In the genomic region with DNA sequence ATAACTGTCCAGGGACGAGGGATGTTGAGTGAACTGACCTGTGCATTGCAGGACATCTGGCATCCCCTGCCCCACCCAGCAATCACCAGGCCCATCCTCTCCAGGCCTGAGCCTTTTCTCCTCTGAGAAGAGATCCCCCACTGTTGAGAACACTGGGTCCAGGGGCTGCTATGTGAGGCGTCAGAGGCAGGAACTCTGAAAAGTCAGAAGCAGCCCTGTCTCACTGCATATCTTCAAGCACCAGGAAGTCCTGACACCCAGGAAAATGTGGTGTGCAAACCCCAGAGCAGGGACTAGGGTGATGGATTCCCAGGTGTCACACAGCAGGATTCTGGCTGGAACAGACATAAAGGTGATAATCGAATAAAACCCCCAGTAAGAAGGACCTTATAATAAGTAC, we compare ENCODE assay signal across 17 cellular contexts. TPM values are rescaled to one million over a fixed set of nuclear protein-coding genes. Genes with fewer than 3 reads are reported as not detected.
DNase-seq lines count a peak whose midpoint lies in the region; ATAC-seq, FAIRE-seq and TF ChIP-seq lines count a peak whose summit lies in the region.
"Had no signal": no experiment of that assay in that cellular context is flagged by ENCODE, and none has a peak within 500 bp of the region (broad histone marks: within the 10 kb centered on the region; RNA-seq: fewer than 3 reads in every experiment).

No MANE protein-coding gene starts in this region.

- no peaks in the 10 kb centered on the region for H3K9me1 ChIP-seq in K562 (ENCODE audit: control insufficient read depth, insufficient read depth, low read length)

- H3K27ac ChIP-seq in Karpas-422 (ENCODE audit: low read length) (no peak overlapping the region), K562 (ENCODE audit: extremely low read depth, low read depth, low read length) (no peak overlapping the region), upper lobe of right lung (no peak overlapping the region)
- H3K27ac ChIP-seq: A549, C4-2B had no signal

- no peak for TF ChIP-seq EP300 in K562 (IDR thresholded peaks at IDR 0.05; ENCODE audit: low read length)

- no peak for TF ChIP-seq POLR2A in K562 (conservative IDR thresholded peaks at IDR 0.05)

- no peaks in the 10 kb centered on the region for H3K36me3 ChIP-seq in Karpas-422 (ENCODE audit: insufficient read depth, low read length)
- H3K36me3 ChIP-seq in K562 (ENCODE audit: control insufficient read depth, insufficient read depth, low read length) = no peaks in the 10 kb centered on the region
- H3K36me3 ChIP-seq in upper lobe of right lung = no peaks in the 10 kb centered on the region
- H3K36me3 ChIP-seq: BE2C, HAP-1 had no signal

- H3K27me3 ChIP-seq in Karpas-422 (ENCODE audit: low read length) (no peaks in the 10 kb centered on the region), K562 (ENCODE audit: control insufficient read depth in 2 of 2, insufficient read depth in 2 of 2, low read length in 2 of 2) (peaks cover 7 to 8% of the 10 kb centered on the region in 2 experiments; a peak in 4 of 5 replicates), upper lobe of right lung (no peaks in the 10 kb centered on the region)
- H3K27me3 ChIP-seq: BE2C had no signal

- H3K4me3 ChIP-seq in Karpas-422 (ENCODE audit: low read length) = no peak overlapping the region
- no peak overlapping the region for H3K4me3 ChIP-seq in K562
- no peak overlapping the region for H3K4me3 ChIP-seq in upper lobe of right lung
- H3K4me3 ChIP-seq: A549, HAP-1 had no signal

- no peaks in the 10 kb centered on the region for H3K79me2 ChIP-seq in Karpas-422 (ENCODE audit: low read length)
- no peaks in the 10 kb centered on the region for H3K79me2 ChIP-seq in K562 (ENCODE audit: control insufficient read depth, insufficient read depth, low read length)

- CTCF ChIA-PET in K562 (lab: Yijun Ruan, JAX; ENCODE audit: low intra/inter-chr PET ratio) = no interaction called here

- DNase-seq in Karpas-422 (peak; percentile 39), NCI-H69 (lab: John Stamatoyannopoulos, UW) (peak; percentile 40), K562 (ENCODE audit: extremely low read depth in 1 of 4, low spot score in 3 of 4) (no peak), mesenteric fat pad (ENCODE audit: low spot score) (peak; percentile 75), upper lobe of right lung (no peak), DMS153 treated with DMSO at 0.1 percent for 48 hours (lab: John Stamatoyannopoulos, UW; ENCODE audit: unreplicated experiment) (no peak)
- DNase-seq: BE2C; CD4-positive, alpha-beta memory T cell; DMS79 treated with DMSO at 0.1 percent for 48 hours; EL; GOT3 had no signal

- H3K9me2 ChIP-seq in Karpas-422 (replicated peaks; ENCODE audit: insufficient read depth, low read length) = no peaks in the 10 kb centered on the region

- 4% methylated on average over 3 of the region's 3 CpGs for WGBS in K562 (ENCODE audit: insufficient coverage, low coverage, missing lambda C conversion rate)

- POLR2A ChIA-PET in K562 (lab: Yijun Ruan, JAX) = no interaction called here

- ATAC-seq in K562 = peak; percentile 12
- no peak for ATAC-seq in upper lobe of right lung
- no peak for ATAC-seq in HG03442 (IDR thresholded peaks at IDR 0.05; ENCODE audit: unreplicated experiment)
- ATAC-seq: A549 had no signal

- intact Hi-C loops in K562 (cut with micrococcal nuclease) (loop anchor here (5.0 kb wide), 1 partner anchor 204 kb away; a partner anchor contains a TSS), upper lobe of right lung (cut with DNase I) (no loop called here)

- H3K4me2 ChIP-seq in Karpas-422 (ENCODE audit: low read depth, low read length, poor library complexity, severe bottlenecking) (no peak overlapping the region), K562 (ENCODE audit: insufficient read depth, low read length) (no peak overlapping the region)
- H3K4me2 ChIP-seq: A549 had no signal

- H3K9me3 ChIP-seq in Karpas-422 (ENCODE audit: low read length) (no peaks in the 10 kb centered on the region), K562 (replicated peaks; ENCODE audit: control insufficient read depth, insufficient read depth, low read depth, low read length) (no peaks in the 10 kb centered on the region), upper lobe of right lung (no peaks in the 10 kb centered on the region)
- H3K9me3 ChIP-seq: A549, HAP-1 had no signal

- no peak for TF ChIP-seq CTCF in K562 (IDR thresholded peaks at IDR 0.05 in 2 of 3, conservative IDR thresholded peaks at IDR 0.05 in 1 of 3; ENCODE audit: insufficient read depth in 2 of 3, low read depth in 1 of 3, low read length in 3 of 3)
- no peak for TF ChIP-seq CTCF in upper lobe of right lung (IDR thresholded peaks at IDR 0.05)

- H2AFZ ChIP-seq in Karpas-422 (ENCODE audit: low read length) (peak overlapping the region; percentile 8; the same call in 1 of the 2 replicates), K562 (ENCODE audit: low read depth, low read length) (peak overlapping the region; percentile 35)

- no peak for FAIRE-seq in K562 (lab: Jason Lieb, UNC)
- FAIRE-seq: A549, GM12891 had no signal

- H3K9ac ChIP-seq in Karpas-422 (ENCODE audit: low read length) = no peak overlapping the region
- no peak overlapping the region for H3K9ac ChIP-seq in K562 (ENCODE audit: insufficient read depth in 1 of 2, low read depth in 2 of 2, low read length in 2 of 2)

- in situ Hi-C loops in K562 (cut with MboI) = no loop called here

- no peak for TF ChIP-seq RAD21 in K562 (CRISPR knock-in tag; conservative IDR thresholded peaks at IDR 0.05 in 1 of 2, IDR thresholded peaks at IDR 0.05 in 1 of 2)

- H3K4me1 ChIP-seq in Karpas-422 (ENCODE audit: low read length) (peaks cover 32% of the 10 kb centered on the region), K562 (replicated peaks in 1 of 2; ENCODE audit: control insufficient read depth in 2 of 2, insufficient read depth in 2 of 2, low read length in 2 of 2) (no peaks in the 10 kb centered on the region), upper lobe of right lung (no peaks in the 10 kb centered on the region)
- H3K4me1 ChIP-seq: A549, BE2C, HAP-1 had no signal

- H4K20me1 ChIP-seq in Karpas-422 (ENCODE audit: insufficient read depth, low read depth, low read length) (no peaks in the 10 kb centered on the region), K562 (replicated peaks; ENCODE audit: control insufficient read depth, insufficient read depth, low read length) (no peaks in the 10 kb centered on the region)

- no TSS peak for BruUV-seq in K562 (replicated peaks; lab: Mats Ljungman, UMichigan)

TF ChIP-seq in K562, 482 proteins besides CTCF, POLR2A, EP300 and RAD21:
- TF ChIP-seq TCF7L2 (IDR thresholded peaks at IDR 0.05; ENCODE audit: low read depth, low read length) = no peak
- TF ChIP-seq BHLHE40 (IDR thresholded peaks at IDR 0.05; ENCODE audit: low read length) = 0 out of 2 replicates have a peak, but pooled peaks have one; percentile 5

RNA-seq across cellular contexts. Expression of a gene that starts 17.2 kb away (rescaled TPM):
- 20.6 and 25.2 TPM in 2 replicates for total RNA-seq in Karpas-422 (2014; rRNA removed; shearing (Covaris generic); ENCODE audit: low replicate concordance)
- total RNA-seq in K562 (2011; cell fraction: chromatin; rRNA removed; ENCODE audit: low replicate concordance) = 12.5 and 40.3 TPM in 2 replicates
- total RNA-seq in K562 (2011; cell fraction: nucleolus; rRNA removed) = 8.8 and 12.5 TPM in 2 replicates
- total RNA-seq in K562 (2011; cell fraction: nucleoplasm; rRNA removed) = 21.6 and 27.1 TPM in 2 replicates
- 25.4 and 31.4 TPM in 2 replicates for total RNA-seq in K562 (2014; rRNA removed)
- total RNA-seq in K562 (2014; rRNA removed; fragmentation: Illumina TruSeq; extraction: Trizol) = 31.4 and 35.5 TPM in 2 replicates
- total RNA-seq in K562 (2015; rRNA removed; fragmentation: Illumina TruSeq; extraction: Trizol) = 26.1 and 26.9 TPM in 2 replicates
- 27.6 and 30.7 TPM in 2 replicates for total RNA-seq in K562 (2021)
- polyA plus RNA-seq in K562 (2011; rRNA removed) = 36.7 and 37.6 TPM in 2 replicates
- polyA plus RNA-seq in K562 (2011; cell fraction: cytosol; rRNA removed) = 10.1 and 21.5 TPM in 2 replicates
- 8.9 and 13.8 TPM in 2 replicates for polyA plus RNA-seq in K562 (2011; cell fraction: nucleus; rRNA removed)
- 22.8 and 22.9 TPM in 2 replicates for polyA plus RNA-seq in K562 (2012)
- 25.4 and 32.1 TPM in 2 replicates for polyA plus RNA-seq in K562 (2014; fragmentation: Illumina TruSeq; extraction: Trizol)
- 10 to 100 TPM; 11.1 to 14.3 TPM for polyA plus RNA-seq in K562 (2014; fragmentation: Nextera tagmentation; extraction: Ambion mirVana)
- 21.4 and 21.5 TPM in 2 replicates for polyA plus RNA-seq in K562 (2014; rRNA removed)
- 55.5 and 66.5 TPM in 2 replicates for polyA minus RNA-seq in K562 (2011; rRNA and poly(A)+ RNA removed)
- polyA minus RNA-seq in K562 (2011; cell fraction: cytosol; rRNA and poly(A)+ RNA removed) = 23.8 and 29.6 TPM in 2 replicates
- polyA minus RNA-seq in K562 (2011; cell fraction: nucleus; rRNA and poly(A)+ RNA removed) = 7.1 and 15.3 TPM in 2 replicates
- 46.7 TPM for total RNA-seq in mesenteric fat pad
- 42.2 TPM for total RNA-seq in upper lobe of right lung

RNA-seq across cellular contexts. Expression of a gene that starts 19.8 kb away (rescaled TPM):
- 9.2 and 20.8 TPM in 2 replicates for total RNA-seq in Karpas-422 (2014; rRNA removed; shearing (Covaris generic); ENCODE audit: low replicate concordance)
- 0.14 TPM in 1 of 2 replicates, not detected in the other for total RNA-seq in K562 (2011; cell fraction: chromatin; rRNA removed; ENCODE audit: low replicate concordance)
- not detected in 2 replicates for total RNA-seq in K562 (2011; cell fraction: nucleolus; rRNA removed)
- total RNA-seq in K562 (2011; cell fraction: nucleoplasm; rRNA removed) = not detected in 2 replicates
- total RNA-seq in K562 (2014; rRNA removed) (not detected in 2 replicates), K562 (2014; rRNA removed; fragmentation: Illumina TruSeq; extraction: Trizol) (not detected in 2 replicates), K562 (2015; rRNA removed; fragmentation: Illumina TruSeq; extraction: Trizol) (not detected in 2 replicates), K562 (2021) (not detected in 2 replicates), mesenteric fat pad (not detected), upper lobe of right lung (not detected)
- polyA plus RNA-seq in K562 (2011; rRNA removed) (not detected in 2 replicates), K562 (2014; fragmentation: Illumina TruSeq; extraction: Trizol) (not detected in 2 replicates), K562 (2014; fragmentation: Nextera tagmentation; extraction: Ambion mirVana) (not detected), K562 (2014; rRNA removed) (not detected in 2 replicates)
- not detected in 2 replicates for polyA plus RNA-seq in K562 (2011; cell fraction: cytosol; rRNA removed)
- polyA plus RNA-seq in K562 (2011; cell fraction: nucleus; rRNA removed) = not detected in 2 replicates
- polyA plus RNA-seq in K562 (2012) = 0.06 TPM in 1 of 2 replicates, not detected in the other
- polyA minus RNA-seq in K562 (2011; rRNA and poly(A)+ RNA removed) = not detected in 2 replicates
- not detected in 2 replicates for polyA minus RNA-seq in K562 (2011; cell fraction: cytosol; rRNA and poly(A)+ RNA removed)
- not detected in 2 replicates for polyA minus RNA-seq in K562 (2011; cell fraction: nucleus; rRNA and poly(A)+ RNA removed)
- total RNA-seq: CD4-positive, alpha-beta memory T cell; HT1080 had no signal
- polyA plus RNA-seq: CD4-positive, alpha-beta memory T cell had no signal

Comparison
In these comparisons a context has a peak if more than half of its experiments do, and no peak if none do; other contexts are left out.
1. DNase-seq: peak in Karpas-422 (single experiment), NCI-H69 (single experiment) and mesenteric fat pad (single experiment); none in K562 (0 of 4), upper lobe of right lung (single experiment) and DMS153 treated with DMSO at 0.1 percent for 48 hours (single experiment).